Comparison of ENCODE assay signal across 19 cellular contexts in genomic region chr7:1094870-1095269, GRCh38. TPM values are rescaled to one million over a fixed set of nuclear protein-coding genes. Genes with fewer than 3 reads are reported as not detected.
"Had no signal": no experiment of that assay in that cellular context is flagged by ENCODE, and none has a peak within 500 bp of the region (broad histone marks: within the 10 kb centered on the region; RNA-seq: fewer than 3 reads in every experiment).

No MANE protein-coding gene starts in this region.

- H3K9me3 Mint-ChIP-seq: activated CD8-positive, alpha-beta T cell treated with anti-CD3 and anti-CD28 coated beads for 36 hours; activated naive CD4-positive, alpha-beta T cell treated with anti-CD3 and anti-CD28 coated beads, Interleukin-2, amount 50 U/mL, for 24 hours; neural crest cell had no signal

- DNase-seq: activated CD4-positive, alpha-beta T cell treated with anti-CD3 and anti-CD28 coated beads for 48 hours; activated CD8-positive, alpha-beta T cell treated with anti-CD3 and anti-CD28 coated beads for 36 hours; activated effector memory CD4-positive, alpha-beta T cell treated with anti-CD3 and anti-CD28 coated beads, Interleukin-2, amount 50 U/mL, for 16 hours; activated T-cell treated with anti-CD3 and anti-CD28 coated beads, Interleukin-2, amount 50 U/mL, for 48 hours; caudate nucleus; foreskin keratinocyte; head of caudate nucleus; kidney glomerular epithelial cell; ovary; stimulated activated CD4-positive, alpha-beta T cell treated with anti-CD3 and anti-CD28 coated beads, Interleukin-4, amount 100 ng/mL, for 24 hours; stimulated activated CD8-positive, alpha-beta memory T cell treated with anti-CD3 and anti-CD28 coated beads, Interleukin-4, amount 100 ng/mL, for 48 hours; stimulated activated naive CD8-positive, alpha-beta T cell treated with anti-CD3 and anti-CD28 coated beads, Interleukin-15, amount 100 ng/mL, for 72 hours; uterus had no signal

- H3K4me1 Mint-ChIP-seq: activated naive CD4-positive, alpha-beta T cell treated with anti-CD3 and anti-CD28 coated beads, Interleukin-2, amount 50 U/mL, for 24 hours had no signal

- H3K4me3 ChIP-seq: adrenal gland, ovary, skin epidermis, uterus had no signal

- H3K27ac ChIP-seq: adrenal gland, foreskin keratinocyte, ovary, skin epidermis, uterus had no signal

- ATAC-seq: activated CD8-positive, alpha-beta T cell treated with anti-CD3 and anti-CD28 coated beads for 36 hours; stimulated activated naive CD8-positive, alpha-beta T cell treated with anti-CD3 and anti-CD28 coated beads, Interleukin-15, amount 100 ng/mL, for 72 hours had no signal

- H3K4me1 ChIP-seq: adrenal gland, foreskin keratinocyte, uterus had no signal

- H3K27ac Mint-ChIP-seq: activated CD8-positive, alpha-beta T cell treated with anti-CD3 and anti-CD28 coated beads for 36 hours; activated naive CD4-positive, alpha-beta T cell treated with anti-CD3 and anti-CD28 coated beads, Interleukin-2, amount 50 U/mL, for 24 hours had no signal

- H3K36me3 ChIP-seq: ovary, uterus had no signal

- H3K4me3 Mint-ChIP-seq: activated CD8-positive, alpha-beta T cell treated with anti-CD3 and anti-CD28 coated beads for 36 hours; activated naive CD4-positive, alpha-beta T cell treated with anti-CD3 and anti-CD28 coated beads, Interleukin-2, amount 50 U/mL, for 24 hours; neural crest cell; stimulated activated naive CD8-positive, alpha-beta T cell treated with anti-CD3 and anti-CD28 coated beads, Interleukin-15, amount 100 ng/mL, for 72 hours had no signal

- H3K27me3 Mint-ChIP-seq: activated CD8-positive, alpha-beta T cell treated with anti-CD3 and anti-CD28 coated beads for 36 hours; activated naive CD4-positive, alpha-beta T cell treated with anti-CD3 and anti-CD28 coated beads, Interleukin-2, amount 50 U/mL, for 24 hours; stimulated activated naive CD8-positive, alpha-beta T cell treated with anti-CD3 and anti-CD28 coated beads, Interleukin-15, amount 100 ng/mL, for 72 hours had no signal

- H3K27me3 ChIP-seq: adrenal gland, ovary, uterus had no signal

- H3K9me3 ChIP-seq: adrenal gland, ovary, thoracic aorta, uterus had no signal

RNA-seq across cellular contexts. Expression of gene GPER1, which starts 7.0 kb away (rescaled TPM):
- total RNA-seq: T-helper 1 cell treated with Interleukin-12 subunit alpha and Interleukin-12 subunit beta and Interleukin-4 antibody, amounts not matched to agents 30 ng/mL and 1 ng/mL, for 36 hours had no signal

RNA-seq across cellular contexts. Expression of gene GPR146, which starts 50.5 kb away (rescaled TPM):
- total RNA-seq: foreskin keratinocyte, neural crest cell had no signal
- polyA plus RNA-seq: foreskin keratinocyte had no signal
